In genomic region chr10:100934084-100934659, GRCh38 we compare ENCODE assay signal across 11 cellular contexts. TPM values are rescaled to one million over a fixed set of nuclear protein-coding genes. Genes with fewer than 3 reads are reported as not detected.
A peak's percentile ranks its signal among the peaks of the same experiment; 100 is the strongest.
DNase-seq lines count a peak whose midpoint lies in the region; ATAC-seq and TF ChIP-seq lines count a peak whose summit lies in the region.
"Had no signal": no experiment of that assay in that cellular context is flagged by ENCODE, and none has a peak within 500 bp of the region (broad histone marks: within the 10 kb centered on the region; RNA-seq: fewer than 3 reads in every experiment).

No MANE protein-coding gene starts in this region.

- H3K18ac ChIP-seq in mesenchymal stem cell (ENCODE audit: low read depth in 1 of 2, low read length in 2 of 2), result no peak overlapping the region

- TF ChIP-seq CTCF in DOHH2 (IDR thresholded peaks at IDR 0.05; ENCODE audit: low read depth, low read length, poor library complexity, severe bottlenecking), result peak; percentile 71

- peaks cover 9% of the 10 kb centered on the region for H3K79me1 ChIP-seq in mesenchymal stem cell (replicated peaks; ENCODE audit: low read length, poor library complexity, severe bottlenecking)

- H2AK5ac ChIP-seq in mesenchymal stem cell (ENCODE audit: low read length, severe bottlenecking), result no peak overlapping the region

- H3K27ac ChIP-seq in DOHH2 (ENCODE audit: low read depth, low read length) (no peak overlapping the region), mesenchymal stem cell (ENCODE audit: low read length, poor library complexity, severe bottlenecking) (no peak overlapping the region)
- H3K27ac ChIP-seq: SJSA1, vagina had no signal

- H3F3A ChIP-seq in DOHH2 (ENCODE audit: control insufficient read depth, insufficient read depth), result peaks cover 11% of the 10 kb centered on the region; the same call in 1 of the 2 replicates

- H2AFZ ChIP-seq in mesenchymal stem cell (ENCODE audit: low read depth, low read length), result no peak overlapping the region

- H2BK15ac ChIP-seq in mesenchymal stem cell (ENCODE audit: low read depth, poor library complexity, severe bottlenecking), result no peak overlapping the region

- H3K79me2 ChIP-seq in DOHH2 (ENCODE audit: control insufficient read depth, low read length), result no peaks in the 10 kb centered on the region

- no peak overlapping the region for H4K8ac ChIP-seq in mesenchymal stem cell (ENCODE audit: low read length)

- DNase-seq in HT1080 (ENCODE audit: low read depth) (peak; percentile 11), amniotic epithelial cell (ENCODE audit: low read depth) (peak; percentile 32), mesenchymal stem cell (peak; percentile 30), globus pallidus (ENCODE audit: low spot score) (no peak)
- no peak for DNase-seq in activated CD4-positive, CD25-positive, alpha-beta regulatory T cell (lab: John Stamatoyannopoulos, UW)
- DNase-seq: activated naive CD4-positive, alpha-beta T cell treated with Interleukin-2 at 50 U/mL for 16 hours had no signal

- no peaks in the 10 kb centered on the region for H3K9me3 ChIP-seq in DOHH2 (ENCODE audit: control insufficient read depth, insufficient read depth, low read length)
- no peaks in the 10 kb centered on the region for H3K9me3 ChIP-seq in mesenchymal stem cell (ENCODE audit: control insufficient read depth, low read length)
- H3K9me3 ChIP-seq: SJSA1, vagina had no signal

- H3K4me3 ChIP-seq in DOHH2 (ENCODE audit: low read length) (no peak overlapping the region), mesenchymal stem cell (ENCODE audit: insufficient read depth in 1 of 2, low read depth in 1 of 2, low read length in 2 of 2) (no peak overlapping the region)
- H3K4me3 ChIP-seq: SJSA1, vagina had no signal

- no peak overlapping the region for H4K91ac ChIP-seq in mesenchymal stem cell (ENCODE audit: low read length)

- 100% methylated on average over 1 of the region's 3 CpGs for WGBS in mesenchymal stem cell

- peaks cover 77% of the 10 kb centered on the region for H3K36me3 ChIP-seq in DOHH2 (ENCODE audit: control insufficient read depth, low read length)
- H3K36me3 ChIP-seq in mesenchymal stem cell (ENCODE audit: control insufficient read depth in 1 of 2, insufficient read depth in 2 of 2, low read depth in 1 of 2, low read length in 2 of 2), result peaks cover 12 to 81% of the 10 kb centered on the region in 2 experiments

- no peak overlapping the region for H2BK12ac ChIP-seq in mesenchymal stem cell (ENCODE audit: low read length in 2 of 2)

- H3K4me1 ChIP-seq in DOHH2 (ENCODE audit: control insufficient read depth, low read length) (no peaks in the 10 kb centered on the region), mesenchymal stem cell (ENCODE audit: control insufficient read depth, insufficient read depth, low read depth, low read length) (no peaks in the 10 kb centered on the region)
- H3K4me1 ChIP-seq: vagina had no signal

- no peak overlapping the region for H3K14ac ChIP-seq in mesenchymal stem cell (ENCODE audit: low read length in 2 of 2)

- no peak overlapping the region for H3K9ac ChIP-seq in mesenchymal stem cell (ENCODE audit: low read length)

- ATAC-seq in HG02759 (IDR thresholded peaks at IDR 0.05; ENCODE audit: unreplicated experiment) (no peak), GM19452 (IDR thresholded peaks at IDR 0.05; ENCODE audit: unreplicated experiment) (no peak)

- no peak overlapping the region for H2BK5ac ChIP-seq in mesenchymal stem cell (ENCODE audit: low read depth, low read length, poor library complexity, severe bottlenecking)

- no peak overlapping the region for H2BK120ac ChIP-seq in mesenchymal stem cell (ENCODE audit: low read depth, low read length)

- no peak overlapping the region for H3K4ac ChIP-seq in mesenchymal stem cell (ENCODE audit: low read depth in 1 of 2, low read length in 2 of 2)

- H3K4me2 ChIP-seq in DOHH2 (ENCODE audit: low read length) (no peak overlapping the region), mesenchymal stem cell (ENCODE audit: low read length, poor library complexity, severe bottlenecking) (no peak overlapping the region)

- H3K23ac ChIP-seq in mesenchymal stem cell (ENCODE audit: low read length in 2 of 2), result no peak overlapping the region

- H3K9me2 ChIP-seq in DOHH2 (replicated peaks; ENCODE audit: control insufficient read depth, low read length), result no peaks in the 10 kb centered on the region

- no peaks in the 10 kb centered on the region for H4K20me1 ChIP-seq in DOHH2 (ENCODE audit: control insufficient read depth, insufficient read depth, low read depth, low read length)

- H3K27me3 ChIP-seq in DOHH2 (ENCODE audit: control insufficient read depth, low read length) (no peaks in the 10 kb centered on the region), mesenchymal stem cell (ENCODE audit: control insufficient read depth in 1 of 2, insufficient read depth in 1 of 2, low read length in 2 of 2) (no peaks in the 10 kb centered on the region)
- H3K27me3 ChIP-seq: SJSA1, vagina had no signal

RNA-seq across cellular contexts. Expression of gene SLF2, which starts 21.4 kb away (rescaled TPM):
- total RNA-seq in HT1080 (2014; rRNA removed; shearing (Covaris generic)), result 15.7 and 17.4 TPM in 2 replicates
- polyA plus RNA-seq in HT1080 (2015; cell fraction: cytosol; rRNA removed), result 8.4 and 10.1 TPM in 2 replicates
- 16.9 and 21.0 TPM in 2 replicates for polyA plus RNA-seq in HT1080 (2015; cell fraction: nucleus; rRNA removed)
- polyA plus RNA-seq in mesenchymal stem cell (2013, experiment 1 of 2), result 18.2 TPM
- 18.0 TPM for polyA plus RNA-seq in mesenchymal stem cell (2013, experiment 2 of 2)

RNA-seq across cellular contexts. Expression of gene SEMA4G, which starts 35.1 kb away (rescaled TPM):
- total RNA-seq in HT1080 (2014; rRNA removed; shearing (Covaris generic)), result 0.53 and 2.9 TPM in 2 replicates
- polyA plus RNA-seq in HT1080 (2015; cell fraction: cytosol; rRNA removed), result 5.3 and 6.7 TPM in 2 replicates
- polyA plus RNA-seq in HT1080 (2015; cell fraction: nucleus; rRNA removed), result 9.5 and 11.8 TPM in 2 replicates
- 11.1 TPM for polyA plus RNA-seq in mesenchymal stem cell (2013, experiment 1 of 2)
- 10.9 TPM for polyA plus RNA-seq in mesenchymal stem cell (2013, experiment 2 of 2)

RNA-seq across cellular contexts. Expression of gene MRPL43, which starts 53.1 kb away (rescaled TPM):
- total RNA-seq in HT1080 (2014; rRNA removed; shearing (Covaris generic)), result 120 and 146 TPM in 2 replicates
- 124 and 133 TPM in 2 replicates for polyA plus RNA-seq in HT1080 (2015; cell fraction: cytosol; rRNA removed)
- polyA plus RNA-seq in HT1080 (2015; cell fraction: nucleus; rRNA removed), result 73.2 and 82.2 TPM in 2 replicates
- polyA plus RNA-seq in mesenchymal stem cell (2013, experiment 1 of 2), result 86.8 TPM
- polyA plus RNA-seq in mesenchymal stem cell (2013, experiment 2 of 2), result 86.1 TPM

RNA-seq across cellular contexts. Expression of gene TWNK, which starts 53.2 kb away (rescaled TPM):
- total RNA-seq in HT1080 (2014; rRNA removed; shearing (Covaris generic)), result 29.8 and 35.9 TPM in 2 replicates
- 23.1 and 25.3 TPM in 2 replicates for polyA plus RNA-seq in HT1080 (2015; cell fraction: cytosol; rRNA removed)
- polyA plus RNA-seq in HT1080 (2015; cell fraction: nucleus; rRNA removed), result 32.6 and 36.7 TPM in 2 replicates
- 2.6 TPM for polyA plus RNA-seq in mesenchymal stem cell (2013, experiment 1 of 2)
- 2.5 TPM for polyA plus RNA-seq in mesenchymal stem cell (2013, experiment 2 of 2)

Comparison
In these comparisons a context has a peak if more than half of its experiments do, and no peak if none do; other contexts are left out.
1. DNase-seq: peak in HT1080 (single experiment), amniotic epithelial cell (single experiment) and mesenchymal stem cell (single experiment); none in activated CD4-positive, CD25-positive, alpha-beta regulatory T cell (0 of 4) and globus pallidus (single experiment).